In the genomic region with DNA sequence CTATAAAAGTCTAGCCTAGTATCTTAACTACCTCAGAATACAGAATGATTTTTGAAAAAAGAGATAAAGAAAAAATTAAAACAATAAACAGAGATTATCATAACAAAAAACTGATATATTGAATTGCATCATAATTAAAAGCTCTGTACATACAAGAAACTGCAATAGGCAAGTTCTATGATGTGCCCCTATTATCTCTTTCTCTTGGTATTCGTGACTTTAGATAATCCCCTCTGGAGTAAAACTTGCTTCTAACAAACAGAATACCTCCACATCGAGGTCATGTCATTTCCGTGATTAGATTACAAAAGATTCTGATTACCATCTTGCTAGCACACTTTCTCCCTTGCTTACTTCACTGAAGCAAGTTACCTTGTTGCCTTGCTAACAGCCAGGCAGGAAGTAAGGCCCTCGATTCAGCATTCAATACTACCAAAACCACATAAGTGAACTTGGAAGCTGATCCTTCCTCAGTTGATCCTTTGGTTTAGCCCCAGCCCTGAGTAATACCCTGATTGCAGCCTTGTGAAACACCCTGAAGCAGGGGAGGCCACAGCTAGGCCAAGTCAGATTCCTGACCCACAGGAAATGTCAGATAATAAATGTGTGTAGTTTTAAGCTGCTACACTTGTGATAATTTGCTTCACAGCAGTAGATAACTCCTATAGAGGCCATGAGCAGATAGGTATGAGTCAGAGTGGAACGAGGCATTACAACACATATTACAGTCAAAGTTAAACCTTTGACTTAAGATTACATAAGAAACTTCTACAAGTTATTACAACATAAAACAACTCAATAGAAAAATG, we compare ENCODE assay signal across 10 cellular contexts. TPM values are rescaled to one million over a fixed set of nuclear protein-coding genes. Genes with fewer than 3 reads are reported as not detected.
DNase-seq lines count a peak whose midpoint lies in the region; ATAC-seq and TF ChIP-seq lines count a peak whose summit lies in the region.
"Had no signal": no experiment of that assay in that cellular context is flagged by ENCODE, and none has a peak within 500 bp of the region (broad histone marks: within the 10 kb centered on the region; RNA-seq: fewer than 3 reads in every experiment).

No MANE protein-coding gene starts in this region.

- H3K4me3 ChIP-seq in brain microvascular endothelial cell (ENCODE audit: low read depth, low read length): no peak overlapping the region
- H3K4me3 ChIP-seq: heart right ventricle had no signal

- in situ Hi-C loops in brain microvascular endothelial cell (cut with HindIII; ENCODE audit: low pct_ligation_motif_present, low sequenced_read_pairs): no loop called here

- peaks cover 10% of the 10 kb centered on the region for H3K4me1 Mint-ChIP-seq in Calu3 (ENCODE audit: low read depth, unreplicated experiment)

- TF ChIP-seq CTCF in Calu3 (IDR thresholded peaks at IDR 0.05; ENCODE audit: unreplicated experiment) (no peak), brain microvascular endothelial cell (IDR thresholded peaks at IDR 0.05; ENCODE audit: low read depth, low read length, missing control alignments) (no peak)

- BruUV-seq in Calu3 (replicated peaks; lab: Mats Ljungman, UMichigan): no TSS peak

- no peaks in the 10 kb centered on the region for H3K27me3 Mint-ChIP-seq in Calu3 (ENCODE audit: unreplicated experiment)
- H3K27me3 Mint-ChIP-seq: activated CD4-positive, alpha-beta T cell treated with anti-CD3 and anti-CD28 coated beads, Interleukin-2, amount 10 ng/mL, durations not matched to agents 7 days and 5 days had no signal

- no peaks in the 10 kb centered on the region for H3K36me3 ChIP-seq in brain microvascular endothelial cell (replicated peaks)
- H3K36me3 ChIP-seq: heart right ventricle had no signal

- ATAC-seq in HG03097 (IDR thresholded peaks at IDR 0.05; ENCODE audit: low FRiP score, unreplicated experiment) (no peak), HG02973 (IDR thresholded peaks at IDR 0.05; ENCODE audit: unreplicated experiment) (no peak)

- CTCF ChIA-PET in Calu3 (lab: Charles Lee): no interaction called here

- DNase-seq in Calu3: peak; percentile 30
- DNase-seq in MV-4-11 (lab: John Stamatoyannopoulos, UW): peak; percentile 93
- peak; percentile 77 for DNase-seq in brain microvascular endothelial cell
- peak; percentile 35 for DNase-seq in myocyte (ENCODE audit: low read depth)
- no peak for DNase-seq in D341Med (ENCODE audit: low spot score)
- DNase-seq in activated CD8-positive, alpha-beta memory T cell treated with anti-CD3 and anti-CD28 coated beads, Interleukin-2, amount 50 U/mL, for 4 hours: no peak
- DNase-seq: activated CD4-positive, alpha-beta T cell treated with anti-CD3 and anti-CD28 coated beads, Interleukin-2, amount 10 ng/mL, durations not matched to agents 7 days and 5 days; heart right ventricle had no signal

- H3K27ac Mint-ChIP-seq in Calu3 (ENCODE audit: unreplicated experiment): peak overlapping the region; percentile 74
- H3K27ac Mint-ChIP-seq: activated CD4-positive, alpha-beta T cell treated with anti-CD3 and anti-CD28 coated beads, Interleukin-2, amount 10 ng/mL, durations not matched to agents 7 days and 5 days had no signal

- intact Hi-C loops in Calu3 (cut with micrococcal nuclease; ENCODE audit: unreplicated experiment): no loop called here

- peak overlapping the region; percentile 55 for H3K27ac ChIP-seq in brain microvascular endothelial cell

- H3K27me3 ChIP-seq in brain microvascular endothelial cell (replicated peaks): no peaks in the 10 kb centered on the region
- H3K27me3 ChIP-seq: heart right ventricle had no signal

- no peaks in the 10 kb centered on the region for H3K36me3 Mint-ChIP-seq in Calu3 (ENCODE audit: insufficient read depth, unreplicated experiment)

- no peak overlapping the region for H3K4me3 Mint-ChIP-seq in Calu3 (ENCODE audit: low read depth, unreplicated experiment)
- H3K4me3 Mint-ChIP-seq: activated CD4-positive, alpha-beta T cell treated with anti-CD3 and anti-CD28 coated beads, Interleukin-2, amount 10 ng/mL, durations not matched to agents 7 days and 5 days had no signal

- no peaks in the 10 kb centered on the region for H3K9me3 Mint-ChIP-seq in Calu3 (ENCODE audit: low read depth, unreplicated experiment)
- H3K9me3 Mint-ChIP-seq: activated CD4-positive, alpha-beta T cell treated with anti-CD3 and anti-CD28 coated beads, Interleukin-2, amount 10 ng/mL, durations not matched to agents 7 days and 5 days had no signal

RNA-seq across cellular contexts. Expression of gene TMX4, which starts 53.7 kb away (rescaled TPM):
- total RNA-seq in Calu3 (2022): 16.3 and 21.2 TPM in 2 replicates
- 22.6 and 24.8 TPM in 2 replicates for total RNA-seq in myocyte
- polyA plus RNA-seq in myocyte (2012): 11.2 TPM

RNA-seq across cellular contexts. Expression of gene PLCB1, which starts 58.8 kb away (rescaled TPM):
- total RNA-seq in Calu3 (2022): 6.0 and 7.6 TPM in 2 replicates
- 0.26 and 0.29 TPM in 2 replicates for total RNA-seq in myocyte
- polyA plus RNA-seq in myocyte (2012): not detected

Comparison
In these comparisons a context has a peak if more than half of its experiments do, and no peak if none do; other contexts are left out.
1. DNase-seq: peak in Calu3 (single experiment), MV-4-11 (single experiment), brain microvascular endothelial cell (single experiment) and myocyte (single experiment); none in D341Med (single experiment) and activated CD8-positive, alpha-beta memory T cell treated with anti-CD3 and anti-CD28 coated beads, Interleukin-2, amount 50 U/mL, for 4 hours (single experiment).